8 cellular contexts compared by ENCODE assay signal in genomic region chr2:132037527-132038178, GRCh38.
DNase-seq lines count a peak whose midpoint lies in the region; ATAC-seq and TF ChIP-seq lines count a peak whose summit lies in the region.

No MANE protein-coding gene starts in this region.

- no peak overlapping the region for H3K27ac ChIP-seq in caudate nucleus (ENCODE audit: low read depth, low read length)
- peak overlapping the region in 1 of 2 donors; percentile 17 for H3K27ac ChIP-seq in lung (ENCODE audit: low read depth in 1 of 2, low read length in 1 of 2)

- no peaks in the 10 kb centered on the region for H3K36me3 ChIP-seq in HAP-1 (replicated peaks)
- no peaks in the 10 kb centered on the region for H3K36me3 ChIP-seq in lung (ENCODE audit: control insufficient read depth in 2 of 2, insufficient read depth in 2 of 2, low read length in 2 of 2)

- no peaks in the 10 kb centered on the region for H3K4me1 ChIP-seq in HAP-1
- H3K4me1 ChIP-seq in lung (ENCODE audit: control insufficient read depth in 2 of 2, insufficient read depth in 2 of 2, low read length in 2 of 2), result peaks cover 0 to 3% of the 10 kb centered on the region in 2 donors

- H3K9me3 ChIP-seq in HAP-1 (no peaks in the 10 kb centered on the region), lung (ENCODE audit: control insufficient read depth in 2 of 2, insufficient read depth in 1 of 2, low read length in 1 of 2) (peaks cover 0 to 4% of the 10 kb centered on the region in 2 donors)

- peak overlapping the region; percentile 39 for H3K4me3 ChIP-seq in HAP-1
- peak overlapping the region; percentile 27 for H3K4me3 ChIP-seq in lung

- 6% methylated on average over 41 to 53 of the region's 53 CpGs for WGBS in lung, 2 donors

- DNase-seq in AG08396 (ENCODE audit: low spot score) (peak; percentile 4), HAP-1 (ENCODE audit: low spot score in 2 of 2) (peak in 1 of 2 experiments; percentile 44), caudate nucleus (lab: John Stamatoyannopoulos, UW) (peak in 45 of 61 donors; percentile 0 to 81 (median 28)), lung (ENCODE audit: low spot score) (no peak), Kasumi-1 (lab: John Stamatoyannopoulos, UW) (no peak), NK-92 (lab: John Stamatoyannopoulos, UW; ENCODE audit: unreplicated experiment) (no peak)
- DNase-seq in activated effector memory CD4-positive, alpha-beta T cell treated with anti-CD3 and anti-CD28 coated beads, Interleukin-2, amount 50 U/mL, for 16 hours, result no peak

- TF ChIP-seq CTCF in lung (IDR thresholded peaks at IDR 0.05; ENCODE audit: control extremely low read depth, extremely low read depth), result no peak

- ATAC-seq in lung (ENCODE audit: insufficient read depth, low FRiP score) (no peak), GM18907 (IDR thresholded peaks at IDR 0.05; ENCODE audit: unreplicated experiment) (no peak)

- in situ Hi-C loops in HAP-1 (cut with MboI; ENCODE audit: low sequenced_read_pairs), result no loop called here

- peaks cover 25% of the 10 kb centered on the region for H3K27me3 ChIP-seq in HAP-1 (ENCODE audit: low read depth)
- no peaks in the 10 kb centered on the region for H3K27me3 ChIP-seq in lung (ENCODE audit: control insufficient read depth, insufficient read depth)

Comparison
In these comparisons a context has a peak if more than half of its experiments do, and no peak if none do; other contexts are left out.
1. DNase-seq: peak in AG08396 (single experiment) and caudate nucleus (45 of 61); none in lung (single experiment), activated effector memory CD4-positive, alpha-beta T cell treated with anti-CD3 and anti-CD28 coated beads, Interleukin-2, amount 50 U/mL, for 16 hours (single experiment), Kasumi-1 (0 of 2) and NK-92 (single experiment).